Comparison of ENCODE assay signal across 13 cellular contexts in the genomic region with DNA sequence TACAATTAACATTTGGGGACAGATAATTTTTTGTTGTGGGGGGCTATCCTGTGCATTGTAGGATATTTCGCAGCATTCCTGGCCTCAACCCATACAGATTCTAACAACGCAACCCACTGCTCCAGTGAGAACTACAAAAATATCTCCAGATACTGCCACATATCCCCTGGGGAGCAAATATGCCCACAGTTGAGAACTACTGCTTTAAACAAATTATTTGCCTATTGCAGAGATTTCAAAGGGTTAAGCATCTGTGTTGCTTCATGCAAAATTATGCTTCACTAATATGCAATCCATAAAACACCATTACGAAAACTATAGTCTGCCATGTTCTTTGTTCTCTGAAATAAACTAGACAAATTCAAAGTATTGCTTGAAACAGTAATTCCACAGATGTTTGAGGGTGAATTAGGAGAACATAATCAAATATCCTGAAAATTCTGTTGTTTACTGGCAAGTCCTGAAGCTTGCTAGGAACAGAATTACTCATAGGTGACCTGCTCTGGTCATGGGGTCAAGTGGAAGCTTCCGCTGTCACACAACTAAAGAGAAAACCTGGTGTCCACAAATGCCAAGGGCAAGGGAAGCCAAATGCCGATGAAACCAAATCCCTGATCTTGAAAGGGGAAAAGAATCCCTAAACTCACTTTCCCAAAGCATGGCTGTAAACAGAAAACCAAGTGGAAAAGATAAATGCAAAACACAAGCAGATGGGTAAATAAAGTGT.
DNase-seq lines count a peak whose midpoint lies in the region; ATAC-seq, FAIRE-seq and TF ChIP-seq lines count a peak whose summit lies in the region.
"Had no signal": no experiment of that assay in that cellular context is flagged by ENCODE, and none has a peak within 500 bp of the region (broad histone marks: within the 10 kb centered on the region; RNA-seq: fewer than 3 reads in every experiment).

No MANE protein-coding gene starts in this region.

- no peaks in the 10 kb centered on the region for H3K9me2 ChIP-seq in GM23248 (ENCODE audit: insufficient read depth)

- peak; percentile 72 for FAIRE-seq in RCC 7860 (lab: Jason Lieb, UNC)

- H3K9me3 Mint-ChIP-seq in progenitor cell of endocrine pancreas (ENCODE audit: low read depth) (no peaks in the 10 kb centered on the region), Caco-2 (ENCODE audit: unreplicated experiment) (no peaks in the 10 kb centered on the region)

- no peak overlapping the region for H3K9ac ChIP-seq in GM23248

- POLR2A ChIA-PET in Caco-2 (lab: Charles Lee) = no interaction called here

- peak overlapping the region; percentile 2 for H3K4me3 Mint-ChIP-seq in progenitor cell of endocrine pancreas (ENCODE audit: low read depth)
- no peak overlapping the region for H3K4me3 Mint-ChIP-seq in Caco-2 (ENCODE audit: unreplicated experiment)

- peak overlapping the region; percentile 8 for H3K4me2 ChIP-seq in GM23248 (ENCODE audit: unreplicated experiment)

- no peak overlapping the region for H2AFZ ChIP-seq in GM23248

- H3K4me1 ChIP-seq in GM23248 (ENCODE audit: insufficient read depth) = peaks cover 35% of the 10 kb centered on the region
- H3K4me1 ChIP-seq in Caco-2 = peaks cover 29% of the 10 kb centered on the region

- in situ Hi-C loops in GM23248 (cut with MboI) = no loop called here

- no TSS peak for BruUV-seq in Caco-2 (replicated peaks; lab: Mats Ljungman, UMichigan)

- no peak for ATAC-seq in GM18517 (IDR thresholded peaks at IDR 0.05; ENCODE audit: unreplicated experiment)
- ATAC-seq in GM21447 (IDR thresholded peaks at IDR 0.05; ENCODE audit: unreplicated experiment) = no peak

- no peaks in the 10 kb centered on the region for H4K20me1 ChIP-seq in GM23248 (ENCODE audit: insufficient read depth)

- no peaks in the 10 kb centered on the region for H3K36me3 ChIP-seq in GM23248 (ENCODE audit: low read depth)
- no peaks in the 10 kb centered on the region for H3K36me3 ChIP-seq in Caco-2 (ENCODE audit: control insufficient read depth, insufficient read depth, low read length)

- H3F3A ChIP-seq in GM23248 (ENCODE audit: insufficient read depth) = peaks cover 12% of the 10 kb centered on the region; the same call in 1 of the 2 replicates

- H3K36me3 Mint-ChIP-seq in progenitor cell of endocrine pancreas (ENCODE audit: insufficient read depth) (peaks cover 2% of the 10 kb centered on the region), Caco-2 (ENCODE audit: insufficient read depth, unreplicated experiment) (peaks cover 16% of the 10 kb centered on the region)

- H3K9me3 ChIP-seq in GM23248 (ENCODE audit: low read depth) (no peaks in the 10 kb centered on the region), Caco-2 (no peaks in the 10 kb centered on the region)

- H3K27ac Mint-ChIP-seq in progenitor cell of endocrine pancreas = peak overlapping the region; percentile 72
- H3K27ac Mint-ChIP-seq in Caco-2 (ENCODE audit: unreplicated experiment) = no peak overlapping the region

- DNase-seq in GM23248 (peak; percentile 24), RCC 7860 (ENCODE audit: low spot score) (peak; percentile 54), fibroblast of mammary gland (ENCODE audit: low read depth) (peak; percentile 73), progenitor cell of endocrine pancreas (ENCODE audit: low spot score, unreplicated experiment) (no peak), Caco-2 (no peak), NCI-H2029 treated with DMSO at 0.1 percent for 48 hours (lab: John Stamatoyannopoulos, UW) (no peak)
- DNase-seq: activated CD4-positive, alpha-beta T cell treated with anti-CD3 and anti-CD28 coated beads for 1 hour; activated gamma-delta T cell; DMS153; KG1; NCI-H2227 treated with DMSO at 0.1 percent for 48 hours had no signal

- H3K27me3 Mint-ChIP-seq in progenitor cell of endocrine pancreas = no peaks in the 10 kb centered on the region
- no peaks in the 10 kb centered on the region for H3K27me3 Mint-ChIP-seq in Caco-2 (ENCODE audit: insufficient read depth, unreplicated experiment)

- intact Hi-C loops in Caco-2 (cut with micrococcal nuclease; ENCODE audit: unreplicated experiment) = no loop called here

- H3K27ac ChIP-seq in GM23248 = no peak overlapping the region

- peaks cover 89% of the 10 kb centered on the region for H3K79me2 ChIP-seq in GM23248 (ENCODE audit: insufficient read depth)

- TF ChIP-seq CTCF in fibroblast of mammary gland (conservative IDR thresholded peaks at IDR 0.05; ENCODE audit: control insufficient read depth, insufficient read depth, low read depth, low read length) (no peak), progenitor cell of endocrine pancreas (IDR thresholded peaks at IDR 0.05; ENCODE audit: unreplicated experiment) (no peak), Caco-2 (IDR thresholded peaks at IDR 0.05; ENCODE audit: insufficient read depth in 1 of 2, low read depth in 1 of 2, low read length in 1 of 2, severe bottlenecking in 1 of 2, unreplicated experiment in 1 of 2) (no peak)

- no peak overlapping the region for H3K4me3 ChIP-seq in GM23248
- no peak overlapping the region for H3K4me3 ChIP-seq in fibroblast of mammary gland (ENCODE audit: control insufficient read depth, low read depth, low read length)
- H3K4me3 ChIP-seq in Caco-2 (ENCODE audit: low read depth, low read length) = no peak overlapping the region

- CTCF ChIA-PET in Caco-2 (lab: Charles Lee) = no interaction called here

- H3K4me1 Mint-ChIP-seq in progenitor cell of endocrine pancreas (ENCODE audit: low read depth) (peaks cover 49% of the 10 kb centered on the region), Caco-2 (ENCODE audit: low read depth, unreplicated experiment) (peaks cover 12% of the 10 kb centered on the region)

- 90 to 93% methylated on average over 5 of the region's 5 CpGs for WGBS in GM23248 (ENCODE audit: low coverage in 1 of 2, low lambda C conversion rate in 2 of 2, missing lambda C conversion rate in 2 of 2), 2 experiments

- H3K27me3 ChIP-seq in GM23248 (replicated peaks; ENCODE audit: insufficient read depth) (no peaks in the 10 kb centered on the region), Caco-2 (replicated peaks; ENCODE audit: control insufficient read depth, insufficient read depth, low read length) (no peaks in the 10 kb centered on the region)

Comparison
In these comparisons a context has a peak if more than half of its experiments do, and no peak if none do; other contexts are left out.
1. DNase-seq: peak in GM23248 (single experiment), RCC 7860 (single experiment) and fibroblast of mammary gland (single experiment); none in progenitor cell of endocrine pancreas (single experiment), Caco-2 (0 of 2) and NCI-H2029 treated with DMSO at 0.1 percent for 48 hours (single experiment).